ENCODE assay signal across 1 cellular context in genomic region chr14:24481622-24482324, GRCh38.
TF ChIP-seq lines count a peak whose summit lies in the region.

No MANE protein-coding gene starts in this region.

TF ChIP-seq in GM12878, 131 proteins besides CTCF, POLR2A, EP300 and RAD21:
- TF ChIP-seq RCOR1 (conservative IDR thresholded peaks at IDR 0.05; ENCODE audit: low read depth, low read length) (no peak), SMC3 (IDR thresholded peaks at IDR 0.05; ENCODE audit: borderline replicate concordance, low read length) (peak; percentile 48; the same call in 1 of the 2 replicates), POLR2AphosphoS5 (IDR thresholded peaks at IDR 0.05; ENCODE audit: low read length) (no peak), SREBF1 (IDR thresholded peaks at IDR 0.05; ENCODE audit: low read length) (no peak), E2F4 (IDR thresholded peaks at IDR 0.05; ENCODE audit: low read depth, low read length) (no peak), TBL1XR1 (IDR thresholded peaks at IDR 0.05; ENCODE audit: low read depth, low read length) (no peak), KDM1A (IDR thresholded peaks at IDR 0.05; ENCODE audit: borderline replicate concordance) (no peak), MEF2B (IDR thresholded peaks at IDR 0.05; ENCODE audit: partially characterized antibody, poor library complexity, severe bottlenecking) (no peak), POU2F2 (IDR thresholded peaks at IDR 0.05; ENCODE audit: borderline replicate concordance, low read depth, low read length) (no peak), RUNX3 (IDR thresholded peaks at IDR 0.05; ENCODE audit: low read length) (peak; percentile 33; the same call in 1 of the 2 replicates), MYC (IDR thresholded peaks at IDR 0.05; ENCODE audit: insufficient read depth, insufficient read length, insufficient replicate concordance, low read length, severe bottlenecking) (no peak), PAX5 (IDR thresholded peaks at IDR 0.05; ENCODE audit: borderline replicate concordance, low read depth, low read length) (no peak), ZNF24 (IDR thresholded peaks at IDR 0.05) (no peak), ZNF274 (IDR thresholded peaks at IDR 0.05; ENCODE audit: insufficient read depth, insufficient read length) (no peak), NBN (IDR thresholded peaks at IDR 0.05) (0 out of 2 replicates have a peak, but pooled peaks have one; percentile 38), YBX1 (IDR thresholded peaks at IDR 0.05) (no peak), CREM (IDR thresholded peaks at IDR 0.05; ENCODE audit: low read depth) (no peak), ATF7 (IDR thresholded peaks at IDR 0.05; ENCODE audit: low read depth) (no peak), USF2 (IDR thresholded peaks at IDR 0.05; ENCODE audit: borderline replicate concordance, low read depth, low read length) (no peak), RBBP5 (conservative IDR thresholded peaks at IDR 0.05) (no peak), HDGF (IDR thresholded peaks at IDR 0.05) (peak; percentile 51; the same call in 1 of the 2 replicates), MXI1 (IDR thresholded peaks at IDR 0.05; ENCODE audit: low read depth, low read length) (no peak), SMARCA5 (IDR thresholded peaks at IDR 0.05) (no peak), PKNOX1 (IDR thresholded peaks at IDR 0.05) (peak; percentile 83), RB1 (IDR thresholded peaks at IDR 0.05; ENCODE audit: borderline replicate concordance) (peak; percentile 47; the same call in 1 of the 2 replicates), KLF5 (IDR thresholded peaks at IDR 0.05; ENCODE audit: partially characterized antibody) (peak; percentile 34), HDAC6 (IDR thresholded peaks at IDR 0.05; ENCODE audit: unreplicated experiment) (no peak)
- TF ChIP-seq, protein P1, sequence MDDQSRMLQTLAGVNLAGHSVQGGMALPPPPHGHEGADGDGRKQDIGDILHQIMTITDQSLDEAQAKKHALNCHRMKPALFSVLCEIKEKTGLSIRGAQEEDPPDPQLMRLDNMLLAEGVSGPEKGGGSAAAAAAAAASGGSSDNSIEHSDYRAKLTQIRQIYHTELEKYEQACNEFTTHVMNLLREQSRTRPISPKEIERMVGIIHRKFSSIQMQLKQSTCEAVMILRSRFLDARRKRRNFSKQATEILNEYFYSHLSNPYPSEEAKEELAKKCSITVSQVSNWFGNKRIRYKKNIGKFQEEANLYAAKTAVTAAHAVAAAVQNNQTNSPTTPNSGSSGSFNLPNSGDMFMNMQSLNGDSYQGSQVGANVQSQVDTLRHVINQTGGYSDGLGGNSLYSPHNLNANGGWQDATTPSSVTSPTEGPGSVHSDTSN (IDR thresholded peaks at IDR 0.05; ENCODE audit: insufficient replicate concordance, low read depth, low read length) = peak; percentile 54
- TF ChIP-seq, protein P2, sequence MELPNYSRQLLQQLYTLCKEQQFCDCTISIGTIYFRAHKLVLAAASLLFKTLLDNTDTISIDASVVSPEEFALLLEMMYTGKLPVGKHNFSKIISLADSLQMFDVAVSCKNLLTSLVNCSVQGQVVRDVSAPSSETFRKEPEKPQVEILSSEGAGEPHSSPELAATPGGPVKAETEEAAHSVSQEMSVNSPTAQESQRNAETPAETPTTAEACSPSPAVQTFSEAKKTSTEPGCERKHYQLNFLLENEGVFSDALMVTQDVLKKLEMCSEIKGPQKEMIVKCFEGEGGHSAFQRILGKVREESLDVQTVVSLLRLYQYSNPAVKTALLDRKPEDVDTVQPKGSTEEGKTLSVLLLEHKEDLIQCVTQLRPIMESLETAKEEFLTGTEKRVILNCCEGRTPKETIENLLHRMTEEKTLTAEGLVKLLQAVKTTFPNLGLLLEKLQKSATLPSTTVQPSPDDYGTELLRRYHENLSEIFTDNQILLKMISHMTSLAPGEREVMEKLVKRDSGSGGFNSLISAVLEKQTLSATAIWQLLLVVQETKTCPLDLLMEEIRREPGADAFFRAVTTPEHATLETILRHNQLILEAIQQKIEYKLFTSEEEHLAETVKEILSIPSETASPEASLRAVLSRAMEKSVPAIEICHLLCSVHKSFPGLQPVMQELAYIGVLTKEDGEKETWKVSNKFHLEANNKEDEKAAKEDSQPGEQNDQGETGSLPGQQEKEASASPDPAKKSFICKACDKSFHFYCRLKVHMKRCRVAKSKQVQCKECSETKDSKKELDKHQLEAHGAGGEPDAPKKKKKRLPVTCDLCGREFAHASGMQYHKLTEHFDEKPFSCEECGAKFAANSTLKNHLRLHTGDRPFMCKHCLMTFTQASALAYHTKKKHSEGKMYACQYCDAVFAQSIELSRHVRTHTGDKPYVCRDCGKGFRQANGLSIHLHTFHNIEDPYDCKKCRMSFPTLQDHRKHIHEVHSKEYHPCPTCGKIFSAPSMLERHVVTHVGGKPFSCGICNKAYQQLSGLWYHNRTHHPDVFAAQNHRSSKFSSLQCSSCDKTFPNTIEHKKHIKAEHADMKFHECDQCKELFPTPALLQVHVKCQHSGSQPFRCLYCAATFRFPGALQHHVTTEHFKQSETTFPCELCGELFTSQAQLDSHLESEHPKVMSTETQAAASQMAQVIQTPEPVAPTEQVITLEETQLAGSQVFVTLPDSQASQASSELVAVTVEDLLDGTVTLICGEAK (IDR thresholded peaks at IDR 0.05; ENCODE audit: borderline replicate concordance) = no peak
- TF ChIP-seq, protein P3, sequence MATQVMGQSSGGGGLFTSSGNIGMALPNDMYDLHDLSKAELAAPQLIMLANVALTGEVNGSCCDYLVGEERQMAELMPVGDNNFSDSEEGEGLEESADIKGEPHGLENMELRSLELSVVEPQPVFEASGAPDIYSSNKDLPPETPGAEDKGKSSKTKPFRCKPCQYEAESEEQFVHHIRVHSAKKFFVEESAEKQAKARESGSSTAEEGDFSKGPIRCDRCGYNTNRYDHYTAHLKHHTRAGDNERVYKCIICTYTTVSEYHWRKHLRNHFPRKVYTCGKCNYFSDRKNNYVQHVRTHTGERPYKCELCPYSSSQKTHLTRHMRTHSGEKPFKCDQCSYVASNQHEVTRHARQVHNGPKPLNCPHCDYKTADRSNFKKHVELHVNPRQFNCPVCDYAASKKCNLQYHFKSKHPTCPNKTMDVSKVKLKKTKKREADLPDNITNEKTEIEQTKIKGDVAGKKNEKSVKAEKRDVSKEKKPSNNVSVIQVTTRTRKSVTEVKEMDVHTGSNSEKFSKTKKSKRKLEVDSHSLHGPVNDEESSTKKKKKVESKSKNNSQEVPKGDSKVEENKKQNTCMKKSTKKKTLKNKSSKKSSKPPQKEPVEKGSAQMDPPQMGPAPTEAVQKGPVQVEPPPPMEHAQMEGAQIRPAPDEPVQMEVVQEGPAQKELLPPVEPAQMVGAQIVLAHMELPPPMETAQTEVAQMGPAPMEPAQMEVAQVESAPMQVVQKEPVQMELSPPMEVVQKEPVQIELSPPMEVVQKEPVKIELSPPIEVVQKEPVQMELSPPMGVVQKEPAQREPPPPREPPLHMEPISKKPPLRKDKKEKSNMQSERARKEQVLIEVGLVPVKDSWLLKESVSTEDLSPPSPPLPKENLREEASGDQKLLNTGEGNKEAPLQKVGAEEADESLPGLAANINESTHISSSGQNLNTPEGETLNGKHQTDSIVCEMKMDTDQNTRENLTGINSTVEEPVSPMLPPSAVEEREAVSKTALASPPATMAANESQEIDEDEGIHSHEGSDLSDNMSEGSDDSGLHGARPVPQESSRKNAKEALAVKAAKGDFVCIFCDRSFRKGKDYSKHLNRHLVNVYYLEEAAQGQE (IDR thresholded peaks at IDR 0.05; ENCODE audit: low read depth, low read length) = no peak
TF ChIP-seq in GM12878: peak in this region for 8.
